ENCODE assay signal across 20 cellular contexts in genomic region chr2:220334210-220334609, GRCh38.
DNase-seq lines count a peak whose midpoint lies in the region; TF ChIP-seq lines count a peak whose summit lies in the region.
"Had no signal": no experiment of that assay in that cellular context is flagged by ENCODE, and none has a peak within 500 bp of the region (broad histone marks: within the 10 kb centered on the region; RNA-seq: fewer than 3 reads in every experiment).

No MANE protein-coding gene starts in this region.

- dilution Hi-C loops in mammary epithelial cell (cut with HindIII; ENCODE audit: low sequenced_read_pairs): no loop called here

- CTCF ChIA-PET in mammary epithelial cell (lab: Charles Lee; ENCODE audit: low non-redundant PET): no interaction called here

- H3K27me3 ChIP-seq in mammary epithelial cell (ENCODE audit: insufficient read depth, low read length) (no peaks in the 10 kb centered on the region), HAP-1 (ENCODE audit: low read depth) (no peaks in the 10 kb centered on the region)
- H3K27me3 ChIP-seq: esophagus muscularis mucosa had no signal

- intact Hi-C loops in mammary epithelial cell (cut with micrococcal nuclease): no loop called here

- no peak for TF ChIP-seq CTCF in AG10803 (conservative IDR thresholded peaks at IDR 0.05; ENCODE audit: low read length)
- no peak for TF ChIP-seq CTCF in mammary epithelial cell (conservative IDR thresholded peaks at IDR 0.05 in 1 of 2, IDR thresholded peaks at IDR 0.05 in 1 of 2; ENCODE audit: extremely low read depth in 1 of 2, insufficient read depth in 1 of 2, low read depth in 1 of 2, low read length in 2 of 2)
- TF ChIP-seq CTCF in GM10266 (IDR thresholded peaks at IDR 0.05; ENCODE audit: control insufficient read depth, insufficient read depth, low read depth, missing control alignments): no peak

- no TSS peak for BruUV-seq in mammary epithelial cell (replicated peaks; lab: Mats Ljungman, UMichigan)

- H2AFZ ChIP-seq in mammary epithelial cell (ENCODE audit: low read depth, low read length): peak overlapping the region; percentile 56

- no peaks in the 10 kb centered on the region for H4K20me1 ChIP-seq in mammary epithelial cell (ENCODE audit: insufficient read depth, low read length)

- H3K27ac ChIP-seq in mammary epithelial cell (ENCODE audit: insufficient read depth, low read depth, low read length): no peak overlapping the region
- H3K27ac ChIP-seq: esophagus muscularis mucosa had no signal

- peaks cover 17% of the 10 kb centered on the region for H3K4me1 ChIP-seq in mammary epithelial cell (ENCODE audit: insufficient read depth, low read length)
- H3K4me1 ChIP-seq in HAP-1: no peaks in the 10 kb centered on the region
- H3K4me1 ChIP-seq: esophagus muscularis mucosa had no signal

- H3K9me3 ChIP-seq in mammary epithelial cell (replicated peaks; ENCODE audit: insufficient read depth, low read length) (peaks cover 3% of the 10 kb centered on the region), HAP-1 (no peaks in the 10 kb centered on the region)

- H3K36me3 ChIP-seq in mammary epithelial cell (ENCODE audit: insufficient read depth, low read length) (no peaks in the 10 kb centered on the region), HAP-1 (replicated peaks) (no peaks in the 10 kb centered on the region)
- H3K36me3 ChIP-seq: esophagus muscularis mucosa had no signal

- DNase-seq in AG10803 (ENCODE audit: low read depth) (peak; percentile 25), HK-2 (ENCODE audit: unreplicated experiment) (peak; percentile 11), mammary epithelial cell (peak; percentile 86), kidney tubule cell (ENCODE audit: low spot score) (peak; percentile 76), HAP-1 (ENCODE audit: low spot score in 2 of 2) (no peak), D341Med (ENCODE audit: low spot score) (no peak), NOMO-1 (lab: John Stamatoyannopoulos, UW; ENCODE audit: unreplicated experiment in 2 of 2) (no peak), GM10266 (ENCODE audit: extremely low spot score) (no peak)
- DNase-seq: activated naive CD4-positive, alpha-beta T cell treated with Interleukin-2 at 50 U/mL for 16 hours; activated T-cell treated with anti-CD3 and anti-CD28 coated beads, Interleukin-2, amount 50 U/mL, for 24 hours; DMS 273 treated with DMSO at 0.1 percent for 48 hours; HCEC 1CT; head of caudate nucleus; left ventricle myocardium superior; NCI-H1105; NCI-H524; stimulated activated CD4-positive, alpha-beta T cell treated with anti-CD3 and anti-CD28 coated beads, Interleukin-4, amount 100 ng/mL, for 24 hours; stimulated activated naive CD8-positive, alpha-beta T cell treated with anti-CD3 and anti-CD28 coated beads, Interleukin-15, amount 100 ng/mL, for 72 hours; T-helper 9 cell had no signal

- in situ Hi-C loops in mammary epithelial cell (cut with MboI; ENCODE audit: low sequenced_read_pairs in 2 of 2) (no loop called here), HAP-1 (cut with MboI; ENCODE audit: low sequenced_read_pairs) (no loop called here)

- no peak overlapping the region for H3K9ac ChIP-seq in mammary epithelial cell (ENCODE audit: insufficient read depth, low read length)

- H3K4me3 ChIP-seq in AG10803 (ENCODE audit: low read length) (no peak overlapping the region), mammary epithelial cell (replicated peaks in 1 of 3; ENCODE audit: insufficient read depth in 1 of 3, low read depth in 2 of 3, low read length in 3 of 3) (no peak overlapping the region), HAP-1 (no peak overlapping the region)
- H3K4me3 ChIP-seq: esophagus muscularis mucosa had no signal

- H3K4me2 ChIP-seq in mammary epithelial cell (ENCODE audit: insufficient read depth, low read depth, low read length): no peak overlapping the region

- H3K79me2 ChIP-seq in mammary epithelial cell (ENCODE audit: insufficient read depth, low read length): no peaks in the 10 kb centered on the region

Comparison
In these comparisons a context has a peak if more than half of its experiments do, and no peak if none do; other contexts are left out.
1. DNase-seq: peak in AG10803 (single experiment), HK-2 (single experiment), mammary epithelial cell (single experiment) and kidney tubule cell (single experiment); none in HAP-1 (0 of 2), D341Med (single experiment), NOMO-1 (0 of 2) and GM10266 (single experiment).